ENCODE assay signal across 15 cellular contexts in the genomic region with DNA sequence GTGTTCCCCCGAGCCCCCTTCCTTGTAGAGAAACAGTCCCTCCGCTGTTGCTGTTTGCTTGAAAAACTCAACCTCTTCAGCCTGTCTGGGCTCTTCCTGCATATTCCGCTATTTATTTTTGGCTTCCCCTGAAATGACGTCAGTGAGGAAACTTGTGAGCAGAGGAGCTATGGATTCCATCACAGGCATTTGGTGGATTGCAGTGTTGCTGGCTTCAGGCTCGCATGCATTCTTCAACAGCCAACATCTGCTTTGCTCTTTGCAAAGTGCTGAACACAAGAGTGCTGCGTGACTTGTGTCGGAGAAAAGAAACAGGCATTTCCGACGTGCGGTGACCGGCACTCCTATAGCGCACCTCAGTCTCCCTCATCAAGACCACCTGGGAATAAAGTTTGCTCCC.
A peak's percentile ranks its signal among the peaks of the same experiment; 100 is the strongest.
DNase-seq lines count a peak whose midpoint lies in the region; ATAC-seq, FAIRE-seq and TF ChIP-seq lines count a peak whose summit lies in the region.
"Had no signal": no experiment of that assay in that cellular context is flagged by ENCODE, and none has a peak within 500 bp of the region (broad histone marks: within the 10 kb centered on the region; RNA-seq: fewer than 3 reads in every experiment).

No MANE protein-coding gene starts in this region.

- H3K79me2 ChIP-seq in astrocyte (ENCODE audit: insufficient read depth, low read length) = no peaks in the 10 kb centered on the region

- H3K36me3 ChIP-seq in astrocyte (ENCODE audit: insufficient read depth, low read length) = no peaks in the 10 kb centered on the region
- H3K36me3 ChIP-seq: BE2C, neutrophil had no signal

- H3K27me3 ChIP-seq in astrocyte (ENCODE audit: insufficient read depth, low read length) = no peaks in the 10 kb centered on the region
- no peaks in the 10 kb centered on the region for H3K27me3 ChIP-seq in right cardiac atrium (ENCODE audit: control insufficient read depth, insufficient read depth)
- H3K27me3 ChIP-seq: neutrophil had no signal

- H3K27ac ChIP-seq in astrocyte (ENCODE audit: low read depth, low read length) (peak overlapping the region; percentile 22), right cardiac atrium (ENCODE audit: low read length) (no peak overlapping the region)
- H3K27ac ChIP-seq: neutrophil had no signal

- H3K27me3 Mint-ChIP-seq in astrocyte (ENCODE audit: low read depth, unreplicated experiment) = no peaks in the 10 kb centered on the region
- H3K27me3 Mint-ChIP-seq: activated naive CD8-positive, alpha-beta T cell treated with anti-CD3 and anti-CD28 coated beads, Interleukin-2, amount 10 ng/mL, durations not matched to agents 7 days and 5 days; T-helper 17 cell had no signal

- H3K9me3 ChIP-seq in astrocyte (ENCODE audit: insufficient read depth, low read depth, low read length) = no peaks in the 10 kb centered on the region
- H3K9me3 ChIP-seq in right cardiac atrium (ENCODE audit: control insufficient read depth, low read length) = no peaks in the 10 kb centered on the region
- H3K9me3 ChIP-seq: BE2C, neutrophil had no signal

- peaks cover 12% of the 10 kb centered on the region for H3K36me3 Mint-ChIP-seq in astrocyte (ENCODE audit: low read depth, unreplicated experiment)

- peak; percentile 72 for FAIRE-seq in astrocyte (lab: Jason Lieb, UNC)

- no peak overlapping the region for H3K4me3 Mint-ChIP-seq in astrocyte (ENCODE audit: unreplicated experiment)
- H3K4me3 Mint-ChIP-seq: activated naive CD8-positive, alpha-beta T cell treated with anti-CD3 and anti-CD28 coated beads, Interleukin-2, amount 10 ng/mL, durations not matched to agents 7 days and 5 days had no signal

- H3K9me3 Mint-ChIP-seq in astrocyte (ENCODE audit: unreplicated experiment) = no peaks in the 10 kb centered on the region
- H3K9me3 Mint-ChIP-seq: activated naive CD8-positive, alpha-beta T cell treated with anti-CD3 and anti-CD28 coated beads, Interleukin-2, amount 10 ng/mL, durations not matched to agents 7 days and 5 days had no signal

- no peaks in the 10 kb centered on the region for H4K20me1 ChIP-seq in astrocyte (ENCODE audit: insufficient read depth, low read length)

- peak overlapping the region; percentile 19 for H2AFZ ChIP-seq in astrocyte (ENCODE audit: low read depth, low read length)

- H3K4me2 ChIP-seq in astrocyte (ENCODE audit: low read length) = peak overlapping the region; percentile 45

- H3K4me3 ChIP-seq in astrocyte (ENCODE audit: insufficient read depth, low read depth, low read length) (no peak overlapping the region), right cardiac atrium (ENCODE audit: low read length) (no peak overlapping the region), skeletal muscle cell (ENCODE audit: low read depth, low read length) (no peak overlapping the region)

- peak; percentile 73 to 80 for ATAC-seq in right cardiac atrium
- no peak for ATAC-seq in HG03457 (IDR thresholded peaks at IDR 0.05; ENCODE audit: unreplicated experiment)
- ATAC-seq: T-helper 17 cell had no signal

- H3K4me1 ChIP-seq in astrocyte (ENCODE audit: insufficient read depth, low read length) (peaks cover 10% of the 10 kb centered on the region), right cardiac atrium (ENCODE audit: control insufficient read depth, insufficient read depth, low read length) (peaks cover 7% of the 10 kb centered on the region)
- H3K4me1 ChIP-seq: BE2C had no signal

- 38% methylated on average over 12 of the region's 12 CpGs for whole genome bisulfite sequencing in right cardiac atrium

- peak overlapping the region; percentile 23 for H3K27ac Mint-ChIP-seq in astrocyte (ENCODE audit: unreplicated experiment)
- H3K27ac Mint-ChIP-seq: activated naive CD8-positive, alpha-beta T cell treated with anti-CD3 and anti-CD28 coated beads, Interleukin-2, amount 10 ng/mL, durations not matched to agents 7 days and 5 days had no signal

- peak; percentile 89 for DNase-seq in EH (ENCODE audit: low read depth)
- peak; percentile 82 for DNase-seq in astrocyte (ENCODE audit: low read depth)
- peak; percentile 29 to 57 (median 50) for DNase-seq in right cardiac atrium
- peak; percentile 66 for DNase-seq in skeletal muscle cell (ENCODE audit: low read depth)
- DNase-seq in MV-4-11 (lab: John Stamatoyannopoulos, UW) = no peak
- DNase-seq in DMS79 treated with DMSO at 0.1 percent for 48 hours (lab: John Stamatoyannopoulos, UW) = no peak
- DNase-seq in SIG-M5 (lab: John Stamatoyannopoulos, UW) = no peak
- DNase-seq: activated naive CD8-positive, alpha-beta T cell treated with anti-CD3 and anti-CD28 coated beads, Interleukin-2, amount 10 ng/mL, durations not matched to agents 7 days and 5 days; BE2C; GF-D8; NCI-H2029 treated with DMSO at 0.1 percent for 48 hours; stimulated activated CD4-positive, alpha-beta T cell treated with anti-CD3 and anti-CD28 coated beads, Interleukin-4, amount 100 ng/mL, for 24 hours; T-helper 17 cell had no signal

- H3K4me1 Mint-ChIP-seq in astrocyte (ENCODE audit: low read depth, unreplicated experiment) = peaks cover 22% of the 10 kb centered on the region

- no peak overlapping the region for H3K9ac ChIP-seq in astrocyte (ENCODE audit: low read length)

- no peak for TF ChIP-seq CTCF in astrocyte (IDR thresholded peaks at IDR 0.05; ENCODE audit: insufficient read depth, low read depth, low read length)

- intact Hi-C loops in right cardiac atrium (cut with DNase I) = no loop called here

Comparison
In these comparisons a context has a peak if more than half of its experiments do, and no peak if none do; other contexts are left out.
1. DNase-seq: peak in EH (single experiment), astrocyte (single experiment), right cardiac atrium (3 of 3) and skeletal muscle cell (single experiment); none in MV-4-11 (single experiment), DMS79 treated with DMSO at 0.1 percent for 48 hours (single experiment) and SIG-M5 (single experiment).